9 cellular contexts compared by ENCODE assay signal in genomic region chr15:78909791-78910228, GRCh38. TPM values are rescaled to one million over a fixed set of nuclear protein-coding genes. Genes with fewer than 3 reads are reported as not detected.
DNase-seq lines count a peak whose midpoint lies in the region; ATAC-seq and TF ChIP-seq lines count a peak whose summit lies in the region.
"Had no signal": no experiment of that assay in that cellular context is flagged by ENCODE, and none has a peak within 500 bp of the region (broad histone marks: within the 10 kb centered on the region; RNA-seq: fewer than 3 reads in every experiment).

No MANE protein-coding gene starts in this region.

- no peak overlapping the region for H3K4me3 Mint-ChIP-seq in endothelial cell (ENCODE audit: unreplicated experiment)
- no peak overlapping the region for H3K4me3 Mint-ChIP-seq in naive thymus-derived CD8-positive, alpha-beta T cell

- no peak overlapping the region for H3K27ac Mint-ChIP-seq in endothelial cell (ENCODE audit: unreplicated experiment)
- H3K27ac Mint-ChIP-seq in naive thymus-derived CD8-positive, alpha-beta T cell = peak overlapping the region in 6 of 10 donors; percentile 30 to 81 (median 54)

- no peak overlapping the region for H3K27ac ChIP-seq in C4-2B

- POLR2A ChIA-PET in naive thymus-derived CD8-positive, alpha-beta T cell (lab: Charles Lee) = no interaction called here

- in situ Hi-C loops in SK-MEL-5 (cut with HindIII; ENCODE audit: low pct_unique_long_range_greater_than_20kb, low sequenced_read_pairs) = no loop called here

- H3K9me3 Mint-ChIP-seq in endothelial cell (ENCODE audit: unreplicated experiment) = no peaks in the 10 kb centered on the region
- H3K9me3 Mint-ChIP-seq in naive thymus-derived CD8-positive, alpha-beta T cell = no peaks in the 10 kb centered on the region
- H3K9me3 Mint-ChIP-seq: IgD-negative memory B cell had no signal

- DNase-seq in SK-MEL-5 (ENCODE audit: low read depth, low spot score) (peak; percentile 79), endothelial cell (ENCODE audit: low spot score) (peak; percentile 70), kidney glomerular epithelial cell (lab: John Stamatoyannopoulos, UW) (no peak), MV-4-11 (lab: John Stamatoyannopoulos, UW) (no peak)
- peak in 1 of 10 donors; percentile 25 for DNase-seq in naive thymus-derived CD8-positive, alpha-beta T cell

- TF ChIP-seq CTCF in C4-2B (conservative IDR thresholded peaks at IDR 0.05) = peak; percentile 84
- TF ChIP-seq CTCF in endothelial cell (IDR thresholded peaks at IDR 0.05; ENCODE audit: unreplicated experiment) = peak; percentile 76

- peaks cover 22% of the 10 kb centered on the region for H3K36me3 Mint-ChIP-seq in endothelial cell (ENCODE audit: low read depth, unreplicated experiment)
- H3K36me3 Mint-ChIP-seq in naive thymus-derived CD8-positive, alpha-beta T cell = peaks cover 0 to 90% (median 19%) of the 10 kb centered on the region in 3 donors
- H3K36me3 Mint-ChIP-seq: IgD-negative memory B cell had no signal

- no peaks in the 10 kb centered on the region for H3K27me3 Mint-ChIP-seq in endothelial cell (ENCODE audit: unreplicated experiment)
- H3K27me3 Mint-ChIP-seq in naive thymus-derived CD8-positive, alpha-beta T cell = no peaks in the 10 kb centered on the region
- H3K27me3 Mint-ChIP-seq: IgD-negative memory B cell had no signal

- H3K4me1 Mint-ChIP-seq in endothelial cell (ENCODE audit: unreplicated experiment) = peaks cover 28% of the 10 kb centered on the region
- H3K4me1 Mint-ChIP-seq in naive thymus-derived CD8-positive, alpha-beta T cell = peaks cover 20 to 34% (median 30%) of the 10 kb centered on the region in 4 donors

- ATAC-seq in GM21619 (IDR thresholded peaks at IDR 0.05; ENCODE audit: unreplicated experiment) (peak; percentile 56), GM19035 (IDR thresholded peaks at IDR 0.05; ENCODE audit: unreplicated experiment) (no peak)
- ATAC-seq in naive thymus-derived CD8-positive, alpha-beta T cell = peak; percentile 30 to 42

RNA-seq across cellular contexts. Expression of gene CTSH, which starts 35.0 kb away (rescaled TPM):
- 281 and 334 TPM in 2 replicates for total RNA-seq in SK-MEL-5 (2014; rRNA removed; shearing (Covaris generic))
- 277 and 352 TPM in 2 replicates for polyA plus RNA-seq in SK-MEL-5 (2015; cell fraction: cytosol; rRNA removed)
- polyA plus RNA-seq in SK-MEL-5 (2015; cell fraction: nucleus; rRNA removed) = 135 and 154 TPM in 2 replicates
- total RNA-seq in endothelial cell (ENCODE audit: unreplicated experiment) = 10.0 TPM
- 1 to 10 TPM; 6.5 to 7.9 TPM for total RNA-seq in naive thymus-derived CD8-positive, alpha-beta T cell
- 1 to 10 TPM; 3.6 to 5.8 (median 4.7) TPM for polyA plus RNA-seq in naive thymus-derived CD8-positive, alpha-beta T cell

RNA-seq across cellular contexts. Expression of gene MORF4L1, which starts 37.1 kb away (rescaled TPM):
- 172 and 186 TPM in 2 replicates for total RNA-seq in SK-MEL-5 (2014; rRNA removed; shearing (Covaris generic))
- polyA plus RNA-seq in SK-MEL-5 (2015; cell fraction: cytosol; rRNA removed) = 261 and 302 TPM in 2 replicates
- 88.8 and 160 TPM in 2 replicates for polyA plus RNA-seq in SK-MEL-5 (2015; cell fraction: nucleus; rRNA removed)
- total RNA-seq in endothelial cell (ENCODE audit: unreplicated experiment) = 347 TPM
- 100 to 1,000 TPM; 271 to 320 TPM for total RNA-seq in naive thymus-derived CD8-positive, alpha-beta T cell
- 100 to 1,000 TPM; 286 to 311 (median 298) TPM for polyA plus RNA-seq in naive thymus-derived CD8-positive, alpha-beta T cell

Comparison
In these comparisons a context has a peak if more than half of its experiments do, and no peak if none do; other contexts are left out.
1. DNase-seq: peak in SK-MEL-5 (single experiment) and endothelial cell (single experiment); none in kidney glomerular epithelial cell (single experiment) and MV-4-11 (single experiment).
2. RNA of gene CTSH, which starts 35.0 kb away (total RNA-seq): 281 to 334 TPM in SK-MEL-5; 10.0 TPM in endothelial cell (single experiment) and 6.5 to 7.9 TPM in naive thymus-derived CD8-positive, alpha-beta T cell; every median in the first group is over 10 times any median in the second.